ENCODE assay signal across 1 cellular context in the genomic region with DNA sequence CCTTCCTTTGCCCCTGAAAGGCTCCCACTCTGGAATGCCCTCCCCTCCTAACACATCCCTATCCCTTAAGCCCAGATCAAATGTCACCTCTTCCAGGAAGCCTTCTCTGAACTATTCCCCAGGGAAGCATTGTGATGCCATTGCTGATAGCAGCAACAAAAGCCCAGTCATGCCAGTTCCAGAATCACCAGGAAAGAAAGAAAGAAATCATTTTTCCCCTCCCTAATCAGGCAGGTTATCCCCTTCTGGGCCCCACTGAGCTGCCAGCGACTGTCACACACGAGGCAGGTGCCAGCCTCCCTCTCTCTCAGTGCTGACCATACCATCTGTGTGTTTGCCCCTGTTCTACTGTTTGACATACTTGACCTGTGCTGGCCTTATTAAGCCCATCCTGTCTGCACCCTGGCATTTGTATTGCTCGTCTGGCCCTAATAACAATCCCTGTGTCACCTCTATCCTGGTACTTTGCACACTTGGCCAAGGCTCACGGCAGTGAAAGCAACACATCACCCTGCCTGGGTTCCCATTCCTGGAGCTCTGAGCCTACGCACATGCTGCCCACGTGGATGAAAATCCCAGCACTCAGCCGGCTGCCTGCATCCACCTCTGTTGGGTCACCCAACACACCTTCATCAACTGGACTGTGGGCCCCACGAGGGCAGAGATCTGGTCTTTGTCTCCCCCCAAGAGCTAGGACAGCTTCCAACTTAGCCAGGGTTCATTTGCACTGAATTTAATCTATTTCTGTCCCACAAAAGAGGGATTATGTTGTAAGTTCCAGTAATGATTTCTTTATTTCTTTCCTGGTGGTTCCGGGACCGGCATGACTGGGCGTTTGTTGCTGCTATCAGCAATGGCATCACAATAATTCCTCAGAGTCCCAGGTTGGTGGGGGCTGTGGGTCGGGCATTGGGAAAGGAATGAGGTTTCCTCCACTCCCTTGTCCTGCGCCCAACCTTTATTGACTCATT.
TF ChIP-seq lines count a peak whose summit lies in the region.

No MANE protein-coding gene starts in this region.

TF ChIP-seq in HepG2, 621 proteins besides CTCF, POLR2A, EP300 and RAD21 (continued from another document and continues in another):
- TF ChIP-seq KAT7 (CRISPR knock-in tag; IDR thresholded peaks at IDR 0.05; ENCODE audit: borderline replicate concordance) (no peak), ZNF883 (CRISPR knock-in tag; IDR thresholded peaks at IDR 0.05; ENCODE audit: not compliant biosample characterization) (peak; percentile 96), ZNF644 (CRISPR knock-in tag; IDR thresholded peaks at IDR 0.05; ENCODE audit: low read depth) (peak; percentile 87), ZNF703 (CRISPR knock-in tag; IDR thresholded peaks at IDR 0.05; ENCODE audit: borderline replicate concordance) (0 out of 2 replicates have a peak, but pooled peaks have one; percentile 20), TARDBP (CRISPR knock-in tag; IDR thresholded peaks at IDR 0.05) (peak; percentile 57; the same call in 1 of the 2 replicates), SP5 (CRISPR knock-in tag; IDR thresholded peaks at IDR 0.05; ENCODE audit: borderline replicate concordance, low read depth) (peak; percentile 45; the same call in 1 of the 2 replicates), GPN1 (CRISPR knock-in tag; IDR thresholded peaks at IDR 0.05; ENCODE audit: borderline replicate concordance) (no peak), ZBTB44 (CRISPR knock-in tag; IDR thresholded peaks at IDR 0.05) (0 out of 2 replicates have a peak, but pooled peaks have one; percentile 84), FOXK2 (IDR thresholded peaks at IDR 0.05) (no peak), EHMT2 (IDR thresholded peaks at IDR 0.05; ENCODE audit: borderline replicate concordance, low read depth, low read length) (peak; percentile 70; the same call in 1 of the 2 replicates), FOXC1 (CRISPR knock-in tag; IDR thresholded peaks at IDR 0.05; ENCODE audit: borderline replicate concordance) (peak; percentile 81; the same call in 1 of the 2 replicates), ZNF674 (CRISPR knock-in tag; IDR thresholded peaks at IDR 0.05; ENCODE audit: low read depth) (peak; percentile 62; the same call in 1 of the 2 replicates), DR1 (CRISPR knock-in tag; IDR thresholded peaks at IDR 0.05) (no peak), ZNF263 (CRISPR knock-in tag; IDR thresholded peaks at IDR 0.05) (peak; percentile 13; the same call in 1 of the 2 replicates), HINFP (CRISPR knock-in tag; IDR thresholded peaks at IDR 0.05; ENCODE audit: low read depth) (0 out of 2 replicates have a peak, but pooled peaks have one; percentile 59), ZIK1 (CRISPR knock-in tag; IDR thresholded peaks at IDR 0.05; ENCODE audit: borderline replicate concordance, low read depth) (no peak), ATF7-NPFF (CRISPR knock-in tag; IDR thresholded peaks at IDR 0.05; ENCODE audit: low read depth) (peak; percentile 81), ZNF672 (CRISPR knock-in tag; IDR thresholded peaks at IDR 0.05) (no peak), TBX2 (CRISPR knock-in tag; IDR thresholded peaks at IDR 0.05; ENCODE audit: borderline replicate concordance) (peak; percentile 88), GATA4 (IDR thresholded peaks at IDR 0.05; ENCODE audit: borderline replicate concordance, low read depth) (no peak), ZBTB4 (CRISPR knock-in tag; IDR thresholded peaks at IDR 0.05; ENCODE audit: borderline replicate concordance) (no peak), NR1H2 (CRISPR knock-in tag; IDR thresholded peaks at IDR 0.05; ENCODE audit: borderline replicate concordance, low read depth) (peak; percentile 94), ZNF589 (CRISPR knock-in tag; conservative IDR thresholded peaks at IDR 0.05) (0 out of 2 replicates have a peak, but pooled peaks have one; percentile 35), ZMYM2 (CRISPR knock-in tag; IDR thresholded peaks at IDR 0.05) (peak; percentile 85), HNRNPH1 (optimal IDR thresholded peaks at IDR 0.05; ENCODE audit: low read depth, low read length) (no peak), KAT8 (CRISPR knock-in tag; IDR thresholded peaks at IDR 0.05) (peak; percentile 73), MXD4 (CRISPR knock-in tag; IDR thresholded peaks at IDR 0.05) (peak; percentile 62; the same call in 1 of the 2 replicates), ZNF766 (CRISPR knock-in tag; IDR thresholded peaks at IDR 0.05; ENCODE audit: borderline replicate concordance) (peak; percentile 70; the same call in 1 of the 2 replicates), KLF15 (CRISPR knock-in tag; IDR thresholded peaks at IDR 0.05; ENCODE audit: borderline replicate concordance) (no peak), ZNF44 (CRISPR knock-in tag; IDR thresholded peaks at IDR 0.05) (peak; percentile 92), ZNF605 (CRISPR knock-in tag; IDR thresholded peaks at IDR 0.05) (peak; percentile 97), ZNF780A (CRISPR knock-in tag; IDR thresholded peaks at IDR 0.05) (0 out of 2 replicates have a peak, but pooled peaks have one; percentile 44), ZNF225 (CRISPR knock-in tag; IDR thresholded peaks at IDR 0.05) (peak; percentile 95; the same call in 1 of the 2 replicates), ZNF34 (CRISPR knock-in tag; IDR thresholded peaks at IDR 0.05; ENCODE audit: borderline replicate concordance) (no peak), ATM (IDR thresholded peaks at IDR 0.05; ENCODE audit: borderline replicate concordance) (no peak), HOXA7 (CRISPR knock-in tag; IDR thresholded peaks at IDR 0.05) (0 out of 2 replicates have a peak, but pooled peaks have one; percentile 88), ZNF709 (CRISPR knock-in tag; IDR thresholded peaks at IDR 0.05) (peak; percentile 93), ZBTB21 (CRISPR knock-in tag; IDR thresholded peaks at IDR 0.05) (no peak), ZBTB37 (CRISPR knock-in tag; IDR thresholded peaks at IDR 0.05) (no peak), GTF3A (CRISPR knock-in tag; conservative IDR thresholded peaks at IDR 0.05) (no peak), MBD4 (IDR thresholded peaks at IDR 0.05; ENCODE audit: borderline replicate concordance, low read length) (no peak), ZNF431 (CRISPR knock-in tag; IDR thresholded peaks at IDR 0.05; ENCODE audit: borderline replicate concordance, low read depth) (no peak; the same call in 1 of the 2 replicates)
- TF ChIP-seq, protein P1, sequence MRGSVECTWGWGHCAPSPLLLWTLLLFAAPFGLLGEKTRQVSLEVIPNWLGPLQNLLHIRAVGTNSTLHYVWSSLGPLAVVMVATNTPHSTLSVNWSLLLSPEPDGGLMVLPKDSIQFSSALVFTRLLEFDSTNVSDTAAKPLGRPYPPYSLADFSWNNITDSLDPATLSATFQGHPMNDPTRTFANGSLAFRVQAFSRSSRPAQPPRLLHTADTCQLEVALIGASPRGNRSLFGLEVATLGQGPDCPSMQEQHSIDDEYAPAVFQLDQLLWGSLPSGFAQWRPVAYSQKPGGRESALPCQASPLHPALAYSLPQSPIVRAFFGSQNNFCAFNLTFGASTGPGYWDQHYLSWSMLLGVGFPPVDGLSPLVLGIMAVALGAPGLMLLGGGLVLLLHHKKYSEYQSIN (CRISPR knock-in tag; IDR thresholded peaks at IDR 0.05; ENCODE audit: borderline replicate concordance) = no peak; the same call in 1 of the 2 replicates
- TF ChIP-seq, protein P2, sequence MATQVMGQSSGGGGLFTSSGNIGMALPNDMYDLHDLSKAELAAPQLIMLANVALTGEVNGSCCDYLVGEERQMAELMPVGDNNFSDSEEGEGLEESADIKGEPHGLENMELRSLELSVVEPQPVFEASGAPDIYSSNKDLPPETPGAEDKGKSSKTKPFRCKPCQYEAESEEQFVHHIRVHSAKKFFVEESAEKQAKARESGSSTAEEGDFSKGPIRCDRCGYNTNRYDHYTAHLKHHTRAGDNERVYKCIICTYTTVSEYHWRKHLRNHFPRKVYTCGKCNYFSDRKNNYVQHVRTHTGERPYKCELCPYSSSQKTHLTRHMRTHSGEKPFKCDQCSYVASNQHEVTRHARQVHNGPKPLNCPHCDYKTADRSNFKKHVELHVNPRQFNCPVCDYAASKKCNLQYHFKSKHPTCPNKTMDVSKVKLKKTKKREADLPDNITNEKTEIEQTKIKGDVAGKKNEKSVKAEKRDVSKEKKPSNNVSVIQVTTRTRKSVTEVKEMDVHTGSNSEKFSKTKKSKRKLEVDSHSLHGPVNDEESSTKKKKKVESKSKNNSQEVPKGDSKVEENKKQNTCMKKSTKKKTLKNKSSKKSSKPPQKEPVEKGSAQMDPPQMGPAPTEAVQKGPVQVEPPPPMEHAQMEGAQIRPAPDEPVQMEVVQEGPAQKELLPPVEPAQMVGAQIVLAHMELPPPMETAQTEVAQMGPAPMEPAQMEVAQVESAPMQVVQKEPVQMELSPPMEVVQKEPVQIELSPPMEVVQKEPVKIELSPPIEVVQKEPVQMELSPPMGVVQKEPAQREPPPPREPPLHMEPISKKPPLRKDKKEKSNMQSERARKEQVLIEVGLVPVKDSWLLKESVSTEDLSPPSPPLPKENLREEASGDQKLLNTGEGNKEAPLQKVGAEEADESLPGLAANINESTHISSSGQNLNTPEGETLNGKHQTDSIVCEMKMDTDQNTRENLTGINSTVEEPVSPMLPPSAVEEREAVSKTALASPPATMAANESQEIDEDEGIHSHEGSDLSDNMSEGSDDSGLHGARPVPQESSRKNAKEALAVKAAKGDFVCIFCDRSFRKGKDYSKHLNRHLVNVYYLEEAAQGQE (IDR thresholded peaks at IDR 0.05; ENCODE audit: borderline replicate concordance in 1 of 2, low read depth in 1 of 2, low read length in 2 of 2) = no peak
- TF ChIP-seq, protein P3, sequence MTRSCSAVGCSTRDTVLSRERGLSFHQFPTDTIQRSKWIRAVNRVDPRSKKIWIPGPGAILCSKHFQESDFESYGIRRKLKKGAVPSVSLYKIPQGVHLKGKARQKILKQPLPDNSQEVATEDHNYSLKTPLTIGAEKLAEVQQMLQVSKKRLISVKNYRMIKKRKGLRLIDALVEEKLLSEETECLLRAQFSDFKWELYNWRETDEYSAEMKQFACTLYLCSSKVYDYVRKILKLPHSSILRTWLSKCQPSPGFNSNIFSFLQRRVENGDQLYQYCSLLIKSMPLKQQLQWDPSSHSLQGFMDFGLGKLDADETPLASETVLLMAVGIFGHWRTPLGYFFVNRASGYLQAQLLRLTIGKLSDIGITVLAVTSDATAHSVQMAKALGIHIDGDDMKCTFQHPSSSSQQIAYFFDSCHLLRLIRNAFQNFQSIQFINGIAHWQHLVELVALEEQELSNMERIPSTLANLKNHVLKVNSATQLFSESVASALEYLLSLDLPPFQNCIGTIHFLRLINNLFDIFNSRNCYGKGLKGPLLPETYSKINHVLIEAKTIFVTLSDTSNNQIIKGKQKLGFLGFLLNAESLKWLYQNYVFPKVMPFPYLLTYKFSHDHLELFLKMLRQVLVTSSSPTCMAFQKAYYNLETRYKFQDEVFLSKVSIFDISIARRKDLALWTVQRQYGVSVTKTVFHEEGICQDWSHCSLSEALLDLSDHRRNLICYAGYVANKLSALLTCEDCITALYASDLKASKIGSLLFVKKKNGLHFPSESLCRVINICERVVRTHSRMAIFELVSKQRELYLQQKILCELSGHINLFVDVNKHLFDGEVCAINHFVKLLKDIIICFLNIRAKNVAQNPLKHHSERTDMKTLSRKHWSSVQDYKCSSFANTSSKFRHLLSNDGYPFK (CRISPR knock-in tag; IDR thresholded peaks at IDR 0.05; ENCODE audit: borderline replicate concordance) = peak; percentile 76; the same call in 1 of the 2 replicates
